Comparison of ENCODE assay signal across 16 cellular contexts in genomic region chr22:50486561-50487289, GRCh38. TPM values are rescaled to one million over a fixed set of nuclear protein-coding genes. Genes with fewer than 3 reads are reported as not detected.
A peak's percentile ranks its signal among the peaks of the same experiment; 100 is the strongest.
DNase-seq lines count a peak whose midpoint lies in the region; ATAC-seq and TF ChIP-seq lines count a peak whose summit lies in the region.
"Had no signal": no experiment of that assay in that cellular context is flagged by ENCODE, and none has a peak within 500 bp of the region (broad histone marks: within the 10 kb centered on the region; RNA-seq: fewer than 3 reads in every experiment).

Gene MIOX, plus strand, starts transcription at chr22:50486859. Its CDS starts 39 bp downstream, at chr22:50486898.

- peak in 1 of 2 donors; percentile 37 for TF ChIP-seq POLR2A in thyroid gland (IDR thresholded peaks at IDR 0.05)

- H2AFZ ChIP-seq in Karpas-422 (ENCODE audit: low read length) = peak within 1 kb of the TSS; percentile 84; the same call in 1 of the 2 replicates

- 20 to 40% methylated on average over 6 to 7 of the region's 23 CpGs for WGBS in thyroid gland, 2 donors

- H3K4me2 ChIP-seq in Karpas-422 (ENCODE audit: low read depth, low read length, poor library complexity, severe bottlenecking) = peak within 1 kb of the TSS; percentile 43

- no peaks in the 10 kb centered on the region for H3K9me3 Mint-ChIP-seq in activated CD4-positive, alpha-beta T cell treated with anti-CD3 and anti-CD28 coated beads for 36 hours (ENCODE audit: low read depth)
- H3K9me3 Mint-ChIP-seq in glutamatergic neuron (ENCODE audit: unreplicated experiment) = peaks cover 3% of the 10 kb centered on the region
- H3K9me3 Mint-ChIP-seq: activated CD4-positive, alpha-beta memory T cell treated with anti-CD3 and anti-CD28 coated beads, Interleukin-2, amount 10 ng/mL, durations not matched to agents 7 days and 5 days; stimulated activated naive CD8-positive, alpha-beta T cell treated with anti-CD3 and anti-CD28 coated beads, Interleukin-15, Interleukin-2, amounts not matched to agents 100 ng/mL and 50 ng/mL, for 24 hours had no signal

- no peaks in the 10 kb centered on the region for H3K36me3 Mint-ChIP-seq in activated CD4-positive, alpha-beta T cell treated with anti-CD3 and anti-CD28 coated beads for 36 hours (ENCODE audit: low read depth)
- no peaks in the 10 kb centered on the region for H3K36me3 Mint-ChIP-seq in glutamatergic neuron (ENCODE audit: unreplicated experiment)

- no peak within 1 kb of the TSS for H3K4me3 Mint-ChIP-seq in activated CD4-positive, alpha-beta T cell treated with anti-CD3 and anti-CD28 coated beads for 36 hours
- H3K4me3 Mint-ChIP-seq in glutamatergic neuron (ENCODE audit: unreplicated experiment) = no peak within 1 kb of the TSS
- H3K4me3 Mint-ChIP-seq: activated CD4-positive, alpha-beta memory T cell treated with anti-CD3 and anti-CD28 coated beads, Interleukin-2, amount 10 ng/mL, durations not matched to agents 7 days and 5 days; stimulated activated naive CD8-positive, alpha-beta T cell treated with anti-CD3 and anti-CD28 coated beads, Interleukin-15, Interleukin-2, amounts not matched to agents 100 ng/mL and 50 ng/mL, for 24 hours had no signal

- H4K20me1 ChIP-seq in Karpas-422 (ENCODE audit: insufficient read depth, low read depth, low read length) = no peaks in the 10 kb centered on the region

- H3K9me3 ChIP-seq in Karpas-422 (ENCODE audit: low read length) (no peaks in the 10 kb centered on the region), thyroid gland (no peaks in the 10 kb centered on the region)
- H3K9me3 ChIP-seq: lower lobe of right lung had no signal

- no peaks in the 10 kb centered on the region for H3K9me2 ChIP-seq in Karpas-422 (replicated peaks; ENCODE audit: insufficient read depth, low read length)

- TF ChIP-seq CTCF in glutamatergic neuron (IDR thresholded peaks at IDR 0.05; ENCODE audit: partially characterized antibody, unreplicated experiment) (no peak), thyroid gland (IDR thresholded peaks at IDR 0.05) (no peak)

- POLR2A ChIA-PET in activated CD4-positive, alpha-beta T cell treated with anti-CD3 and anti-CD28 coated beads for 36 hours (lab: Charles Lee) = no interaction called here

- peak within 1 kb of the TSS; percentile 61 for H3K9ac ChIP-seq in Karpas-422 (ENCODE audit: low read length)

- no peaks in the 10 kb centered on the region for H3K27me3 Mint-ChIP-seq in activated CD4-positive, alpha-beta T cell treated with anti-CD3 and anti-CD28 coated beads for 36 hours
- H3K27me3 Mint-ChIP-seq in glutamatergic neuron (ENCODE audit: unreplicated experiment) = peaks cover 8% of the 10 kb centered on the region
- H3K27me3 Mint-ChIP-seq: stimulated activated naive CD8-positive, alpha-beta T cell treated with anti-CD3 and anti-CD28 coated beads, Interleukin-15, Interleukin-2, amounts not matched to agents 100 ng/mL and 50 ng/mL, for 24 hours had no signal

- H3K27ac Mint-ChIP-seq in activated CD4-positive, alpha-beta T cell treated with anti-CD3 and anti-CD28 coated beads for 36 hours = no peak within 1 kb of the TSS
- H3K27ac Mint-ChIP-seq in glutamatergic neuron (ENCODE audit: unreplicated experiment) = no peak within 1 kb of the TSS
- H3K27ac Mint-ChIP-seq: activated CD4-positive, alpha-beta memory T cell treated with anti-CD3 and anti-CD28 coated beads, Interleukin-2, amount 10 ng/mL, durations not matched to agents 7 days and 5 days; stimulated activated naive CD8-positive, alpha-beta T cell treated with anti-CD3 and anti-CD28 coated beads, Interleukin-15, Interleukin-2, amounts not matched to agents 100 ng/mL and 50 ng/mL, for 24 hours had no signal

- H3K27ac ChIP-seq in Karpas-422 (ENCODE audit: low read length) (no peak within 1 kb of the TSS), thyroid gland (peak within 1 kb of the TSS; percentile 80 to 92 (median 86))
- H3K27ac ChIP-seq: dorsolateral prefrontal cortex, lower lobe of right lung had no signal

- intact Hi-C loops in activated CD4-positive, alpha-beta T cell treated with anti-CD3 and anti-CD28 coated beads for 36 hours (cut with DNase I, micrococcal nuclease) = no loop called here
- intact Hi-C loops in thyroid gland (cut with DNase I) = no loop called here

- H3K4me1 ChIP-seq in Karpas-422 (ENCODE audit: low read length) (peaks cover 20% of the 10 kb centered on the region), thyroid gland (peaks cover 47 to 68% of the 10 kb centered on the region in 2 donors)

- no peaks in the 10 kb centered on the region for H3K79me2 ChIP-seq in Karpas-422 (ENCODE audit: low read length)

- no peaks in the 10 kb centered on the region for H3K36me3 ChIP-seq in Karpas-422 (ENCODE audit: insufficient read depth, low read length)
- H3K36me3 ChIP-seq in thyroid gland = no peaks in the 10 kb centered on the region
- H3K36me3 ChIP-seq: lower lobe of right lung had no signal

- no peak for ATAC-seq in activated CD4-positive, alpha-beta T cell treated with anti-CD3 and anti-CD28 coated beads for 36 hours
- ATAC-seq: lower lobe of right lung had no signal

- CTCF ChIA-PET in activated CD4-positive, alpha-beta T cell treated with anti-CD3 and anti-CD28 coated beads for 36 hours (lab: Charles Lee) = interaction anchor here (0.6 kb wide), 1 partner anchor 121 kb away, joined by 3 read pairs; no protein-coding TSS in a partner anchor

- peaks cover 7% of the 10 kb centered on the region for H3K4me1 Mint-ChIP-seq in activated CD4-positive, alpha-beta T cell treated with anti-CD3 and anti-CD28 coated beads for 36 hours
- peaks cover 5% of the 10 kb centered on the region for H3K4me1 Mint-ChIP-seq in glutamatergic neuron (ENCODE audit: low read depth, unreplicated experiment)

- H3K4me3 ChIP-seq in Karpas-422 (ENCODE audit: low read length) (peak within 1 kb of the TSS; percentile 53; the same call in 1 of the 2 replicates), thyroid gland (replicated peaks in 1 of 3) (no peak within 1 kb of the TSS)
- H3K4me3 ChIP-seq: dorsolateral prefrontal cortex, lower lobe of right lung had no signal

- peak; percentile 5 for DNase-seq in activated CD4-positive, alpha-beta T cell treated with anti-CD3 and anti-CD28 coated beads for 36 hours
- DNase-seq in activated CD4-positive, alpha-beta T cell treated with anti-CD3 and anti-CD28 coated beads for 4 hours = no peak
- no peak for DNase-seq in Karpas-422
- DNase-seq in glutamatergic neuron = peak; percentile 24
- DNase-seq in thyroid gland = peak; percentile 75 to 87
- no peak for DNase-seq in HuH-7.5 (ENCODE audit: low spot score)
- no peak for DNase-seq in GOT3 (lab: John Stamatoyannopoulos, UW)
- no peak for DNase-seq in GM19238 (ENCODE audit: insufficient read length, low spot score)
- DNase-seq: activated CD4-positive, alpha-beta memory T cell treated with anti-CD3 and anti-CD28 coated beads, Interleukin-2, amount 10 ng/mL, durations not matched to agents 7 days and 5 days; activated effector memory CD4-positive, alpha-beta T cell treated with anti-CD3 and anti-CD28 coated beads, Interleukin-2, amount 50 U/mL, for 16 hours; DND-41; dorsolateral prefrontal cortex; lower lobe of right lung; NCI-H526; SHP77 had no signal

- H3K27me3 ChIP-seq in Karpas-422 (ENCODE audit: low read length) (no peaks in the 10 kb centered on the region), thyroid gland (no peaks in the 10 kb centered on the region)

RNA-seq across cellular contexts. Expression of gene MIOX, which starts in this region (rescaled TPM):
- total RNA-seq in activated CD4-positive, alpha-beta T cell treated with anti-CD3 and anti-CD28 coated beads for 36 hours = under 1 TPM; 0.32 to 0.44 TPM
- 0.93 and 3.9 TPM in 2 replicates for total RNA-seq in Karpas-422 (2014; rRNA removed; shearing (Covaris generic); ENCODE audit: low replicate concordance)
- total RNA-seq in glutamatergic neuron (ENCODE audit: unreplicated experiment) = 4.0 TPM
- 10 to 100 TPM in 1 of 4 donors, 1 to 10 TPM in 3; 2.1 to 11.3 (median 4.7) TPM for total RNA-seq in thyroid gland
- total RNA-seq: lower lobe of right lung had no signal

Comparison
In these comparisons a context has a peak if more than half of its experiments do, and no peak if none do; other contexts are left out.
1. Peak in DNase-seq in activated CD4-positive, alpha-beta T cell treated with anti-CD3 and anti-CD28 coated beads for 36 hours; RNA of the gene not detected or under 1 TPM.
2. DNase-seq: peak in glutamatergic neuron (single experiment) and thyroid gland (2 of 2); none in activated CD4-positive, alpha-beta T cell treated with anti-CD3 and anti-CD28 coated beads for 4 hours (0 of 2), Karpas-422 (single experiment), HuH-7.5 (single experiment), GOT3 (single experiment) and GM19238 (single experiment).